In genomic region chr10:123221418-123221817, GRCh38 we compare ENCODE assay signal across 35 cellular contexts.
"Had no signal": no experiment of that assay in that cellular context is flagged by ENCODE, and none has a peak within 500 bp of the region (broad histone marks: within the 10 kb centered on the region; RNA-seq: fewer than 3 reads in every experiment).

No MANE protein-coding gene starts in this region.

- H3K27me3 ChIP-seq: MG63 had no signal

- H3K4me3 ChIP-seq: MG63 had no signal

- H3K9me3 ChIP-seq: MG63 had no signal

- DNase-seq: Karpas-422, Kasumi-1, MG63, MM.1S, MV-4-11, NCI-H1048, NCI-H1092, NCI-H1092 treated with DMSO at 0.1 percent for 48 hours, NCI-H1105, NCI-H1105 treated with DMSO at 0.1 percent for 48 hours, NCI-H1417, NCI-H1417 treated with DMSO at 0.1 percent for 48 hours, NCI-H1436, NCI-H1436 treated with DMSO at 0.1 percent for 48 hours, NCI-H146, NCI-H1694, NCI-H1694 treated with DMSO at 0.1 percent for 48 hours, NCI-H187, NCI-H187 treated with DMSO at 0.1 percent for 48 hours, NCI-H1930, NCI-H2029, NCI-H2029 treated with DMSO at 0.1 percent for 48 hours, NCI-H2081, NCI-H2081 treated with DMSO at 0.1 percent for 48 hours, NCI-H2107, NCI-H2171 treated with DMSO at 0.1 percent for 48 hours, NCI-H2227 treated with DMSO at 0.1 percent for 48 hours, NCI-H226, NCI-H345, NCI-H446, NCI-H446 treated with DMSO at 0.1 percent for 48 hours, NCI-H510A, NCI-H510A treated with DMSO at 0.1 percent for 48 hours, NCI-H524, NCI-H524 treated with DMSO at 0.1 percent for 48 hours had no signal

- H3K36me3 ChIP-seq: MG63 had no signal
